In the genomic region with DNA sequence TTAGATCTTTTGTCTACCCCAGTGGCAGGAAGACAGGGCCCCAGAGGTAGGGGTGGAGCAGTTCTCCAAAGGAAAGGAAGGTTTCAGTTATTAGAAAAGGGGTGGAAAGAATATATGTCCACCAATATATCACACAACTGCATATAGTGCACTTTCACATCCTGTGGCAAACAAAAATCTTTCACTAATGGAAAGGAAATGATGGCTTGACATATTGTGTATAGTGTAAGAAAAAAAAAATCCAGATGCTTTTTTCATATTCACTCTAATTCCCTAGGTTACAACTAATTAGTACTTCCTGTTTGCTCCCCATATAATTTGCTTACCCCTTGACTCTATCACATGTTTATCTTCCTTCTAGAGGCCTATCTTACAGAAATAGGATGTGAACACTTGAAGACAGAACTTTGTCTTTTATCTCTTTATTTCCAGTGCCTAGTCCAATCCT, we compare ENCODE assay signal across 12 cellular contexts.
DNase-seq lines count a peak whose midpoint lies in the region; ATAC-seq and TF ChIP-seq lines count a peak whose summit lies in the region.
"Had no signal": no experiment of that assay in that cellular context is flagged by ENCODE, and none has a peak within 500 bp of the region (broad histone marks: within the 10 kb centered on the region; RNA-seq: fewer than 3 reads in every experiment).

No MANE protein-coding gene starts in this region.

- H4K5ac ChIP-seq in mesendoderm (ENCODE audit: low read length), result no peak overlapping the region

- no peak overlapping the region for H3K4me3 ChIP-seq in mesendoderm (ENCODE audit: low read length)
- H3K4me3 ChIP-seq: testis had no signal

- no peaks in the 10 kb centered on the region for H3K79me2 ChIP-seq in mesendoderm (ENCODE audit: control insufficient read depth, insufficient read depth, low read length)

- ATAC-seq in GM18511 (IDR thresholded peaks at IDR 0.05; ENCODE audit: unreplicated experiment), result peak; percentile 49
- peak; percentile 46 for ATAC-seq in GM21529 (IDR thresholded peaks at IDR 0.05; ENCODE audit: unreplicated experiment)
- ATAC-seq in HG03571 (IDR thresholded peaks at IDR 0.05; ENCODE audit: unreplicated experiment), result peak; percentile 57

- H3K27me3 Mint-ChIP-seq in HFFc6 (ENCODE audit: insufficient read depth), result no peaks in the 10 kb centered on the region; the same call in 1 of the 2 replicates
- H3K27me3 Mint-ChIP-seq: CD8-positive, alpha-beta memory T cell had no signal

- H3K9me3 Mint-ChIP-seq in HFFc6, result no peaks in the 10 kb centered on the region

- no peak overlapping the region for H3K27ac ChIP-seq in mesendoderm (ENCODE audit: low read depth, low read length)
- H3K27ac ChIP-seq: testis had no signal

- H3K4me1 Mint-ChIP-seq in HFFc6 (ENCODE audit: low read depth), result no peaks in the 10 kb centered on the region

- H3K4ac ChIP-seq in mesendoderm (ENCODE audit: low read depth, low read length), result no peak overlapping the region

- peak overlapping the region; percentile 75 for H2AK5ac ChIP-seq in mesendoderm (ENCODE audit: low read length)

- no peak overlapping the region for H3K23ac ChIP-seq in mesendoderm (ENCODE audit: low read length)

- no peak overlapping the region for H2BK15ac ChIP-seq in mesendoderm (replicated peaks; ENCODE audit: low read depth)

- no peak for TF ChIP-seq CTCF in HFFc6 (IDR thresholded peaks at IDR 0.05)

- H3K36me3 ChIP-seq in mesendoderm (ENCODE audit: control insufficient read depth, insufficient read depth, low read length), result no peaks in the 10 kb centered on the region

- DNase-seq in mesendoderm, result no peak
- no peak for DNase-seq in ureter (ENCODE audit: low spot score)
- no peak for DNase-seq in erythroblast (lab: John Stamatoyannopoulos, UW)
- no peak for DNase-seq in effector CD4-positive, alpha-beta T cell
- DNase-seq in HFFc6, result no peak
- DNase-seq: CD8-positive, alpha-beta memory T cell; NCI-H2171; nephron progenitor cell; testis had no signal

- no peak overlapping the region for H2BK120ac ChIP-seq in mesendoderm (ENCODE audit: low read depth, low read length)

- peak overlapping the region; percentile 54 for H3K56ac ChIP-seq in mesendoderm (ENCODE audit: low read length)

- H3K79me1 ChIP-seq in mesendoderm (ENCODE audit: low read length), result no peaks in the 10 kb centered on the region

- no peak overlapping the region for H3K4me2 ChIP-seq in mesendoderm (ENCODE audit: low read length)

- no peak overlapping the region for H3K4me3 Mint-ChIP-seq in HFFc6
- H3K4me3 Mint-ChIP-seq: CD8-positive, alpha-beta memory T cell; nephron progenitor cell had no signal

- no peak overlapping the region for H3K27ac Mint-ChIP-seq in HFFc6
- H3K27ac Mint-ChIP-seq: CD8-positive, alpha-beta memory T cell; nephron progenitor cell had no signal

- no peak overlapping the region for H4K8ac ChIP-seq in mesendoderm (ENCODE audit: low read depth, low read length)

- no peak overlapping the region for H3K18ac ChIP-seq in mesendoderm (ENCODE audit: low read length)

- H3K27me3 ChIP-seq in mesendoderm (ENCODE audit: insufficient read depth, low read length, poor library complexity), result no peaks in the 10 kb centered on the region
- H3K27me3 ChIP-seq: testis had no signal

- peak overlapping the region; percentile 38 for H2BK5ac ChIP-seq in mesendoderm (ENCODE audit: low read length)

- H3K36me3 Mint-ChIP-seq in HFFc6 (ENCODE audit: low read depth), result peaks cover 6% of the 10 kb centered on the region

- no peak for TF ChIP-seq POLR2A in erythroblast (IDR thresholded peaks at IDR 0.05; ENCODE audit: low read length)

- H3K4me1 ChIP-seq in mesendoderm (ENCODE audit: control insufficient read depth, low read depth, low read length), result peaks cover 11% of the 10 kb centered on the region

- H3K9ac ChIP-seq in mesendoderm (ENCODE audit: low read length), result no peak overlapping the region
